In the genomic region with DNA sequence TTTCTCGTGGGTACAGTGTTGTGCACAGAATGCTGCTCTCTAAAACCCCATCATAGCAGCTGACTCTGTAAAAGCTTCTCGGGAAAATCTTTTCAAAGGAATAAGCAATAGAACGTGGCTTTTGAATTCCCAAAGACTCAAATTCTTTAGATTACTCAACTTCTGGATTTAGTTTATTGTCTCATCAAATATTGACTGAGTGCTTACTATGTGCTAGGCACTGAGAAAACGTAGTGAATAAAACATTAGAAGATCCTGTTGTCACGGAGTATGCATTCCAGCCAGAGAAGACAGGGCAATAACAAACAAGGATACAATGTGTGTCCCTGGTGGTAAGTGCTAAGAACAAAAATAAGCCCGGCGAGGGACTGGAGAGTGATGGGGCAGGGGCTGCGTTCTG, we compare ENCODE assay signal across 28 cellular contexts.
"Had no signal": no experiment of that assay in that cellular context is flagged by ENCODE, and none has a peak within 500 bp of the region (broad histone marks: within the 10 kb centered on the region; RNA-seq: fewer than 3 reads in every experiment).

No MANE protein-coding gene starts in this region.

- H3K27ac ChIP-seq: ovary, parathyroid adenoma, psoas muscle, stomach, thoracic aorta, thyroid gland, tibial nerve, upper lobe of left lung, vagina had no signal

- H3K27me3 ChIP-seq: ovary, thyroid gland, tibial nerve, upper lobe of left lung, vagina had no signal

- H3K9ac ChIP-seq: parathyroid adenoma had no signal

- H3K9me3 ChIP-seq: ovary, psoas muscle, stomach, thoracic aorta, thyroid gland, tibial nerve, upper lobe of left lung, vagina had no signal

- DNase-seq: naive thymus-derived CD8-positive, alpha-beta T cell; nephron progenitor cell; occipital lobe; ovary; posterior cingulate gyrus; psoas muscle; right cardiac atrium; small intestine; stimulated activated CD4-positive, alpha-beta T cell treated with anti-CD3 and anti-CD28 coated beads, Interleukin-15, amount 100 ng/mL, for 24 hours; stimulated activated CD4-positive, alpha-beta T cell treated with anti-CD3 and anti-CD28 coated beads, Interleukin-2, amount 100 ng/mL, for 24 hours; stimulated activated CD4-positive, alpha-beta T cell treated with anti-CD3 and anti-CD28 coated beads, Interleukin-2, amount 100 ng/mL, for 48 hours; stimulated activated CD4-positive, alpha-beta T cell treated with anti-CD3 and anti-CD28 coated beads, Interleukin-4, amount 100 ng/mL, for 24 hours; stimulated activated naive B cell treated with anti-CD40 and anti-IgM and Interleukin-4, amounts not matched to agents 10 μg/mL and 1 μg/mL and 100 μg/mL, for 72 hours; stimulated activated naive CD4-positive, alpha-beta T cell treated with Interleukin-2 at 50 U/mL for 16 hours; stomach; thyroid gland; trophoblast cell; upper lobe of left lung had no signal

- H3K4me1 ChIP-seq: parathyroid adenoma, psoas muscle, stomach, thyroid gland, upper lobe of left lung had no signal

- H3K79me2 ChIP-seq: parathyroid adenoma had no signal

- H3K27ac Mint-ChIP-seq: naive thymus-derived CD8-positive, alpha-beta T cell; natural killer cell treated with Interleukin-12 subunit alpha and Interleukin-12 subunit beta and Interleukin-15 and Interleukin-18, amount 100 ng/mL, for 72 hours; nephron progenitor cell; progenitor cell of endocrine pancreas; stimulated activated effector memory CD8-positive, alpha-beta T cell treated with anti-CD3 and anti-CD28 coated beads, Interleukin-12 subunit alpha, Interleukin-12 subunit beta, amount 100 ng/mL, for 72 hours; stimulated activated naive B cell treated with anti-CD40 and anti-IgM and Interleukin-4, amounts not matched to agents 10 μg/mL and 1 μg/mL and 100 μg/mL, for 72 hours; stimulated activated naive CD8-positive, alpha-beta T cell treated with anti-CD3 and anti-CD28 coated beads, Interleukin-15, Interleukin-2, amounts not matched to agents 100 ng/mL and 50 ng/mL, for 24 hours had no signal

- H3K4me3 ChIP-seq: ovary, psoas muscle, stomach, thoracic aorta, thyroid gland, tibial nerve, upper lobe of left lung, vagina had no signal

- H3K4me3 Mint-ChIP-seq: naive thymus-derived CD8-positive, alpha-beta T cell; natural killer cell treated with Interleukin-12 subunit alpha and Interleukin-12 subunit beta and Interleukin-15 and Interleukin-18, amount 100 ng/mL, for 72 hours; nephron progenitor cell; neural crest cell; stimulated activated effector memory CD8-positive, alpha-beta T cell treated with anti-CD3 and anti-CD28 coated beads, Interleukin-12 subunit alpha, Interleukin-12 subunit beta, amount 100 ng/mL, for 72 hours; stimulated activated naive B cell treated with anti-CD40 and anti-IgM and Interleukin-4, amounts not matched to agents 10 μg/mL and 1 μg/mL and 100 μg/mL, for 72 hours; stimulated activated naive CD8-positive, alpha-beta T cell treated with anti-CD3 and anti-CD28 coated beads, Interleukin-15, Interleukin-2, amounts not matched to agents 100 ng/mL and 50 ng/mL, for 24 hours had no signal

- ATAC-seq: naive thymus-derived CD8-positive, alpha-beta T cell; natural killer cell treated with Interleukin-12 subunit alpha and Interleukin-12 subunit beta and Interleukin-15 and Interleukin-18, amount 100 ng/mL, for 72 hours; psoas muscle; right cardiac atrium; sciatic nerve; stimulated activated effector memory CD8-positive, alpha-beta T cell treated with anti-CD3 and anti-CD28 coated beads, Interleukin-12 subunit alpha, Interleukin-12 subunit beta, amount 100 ng/mL, for 72 hours; stimulated activated naive B cell treated with anti-CD40 and anti-IgM and Interleukin-4, amounts not matched to agents 10 μg/mL and 1 μg/mL and 100 μg/mL, for 72 hours had no signal

- H3K4me1 Mint-ChIP-seq: nephron progenitor cell; stimulated activated effector memory CD8-positive, alpha-beta T cell treated with anti-CD3 and anti-CD28 coated beads, Interleukin-12 subunit alpha, Interleukin-12 subunit beta, amount 100 ng/mL, for 72 hours had no signal

- H2AFZ ChIP-seq: parathyroid adenoma had no signal

- FAIRE-seq: small intestine had no signal

- H3K9me3 Mint-ChIP-seq: naive thymus-derived CD8-positive, alpha-beta T cell; natural killer cell treated with Interleukin-12 subunit alpha and Interleukin-12 subunit beta and Interleukin-15 and Interleukin-18, amount 100 ng/mL, for 72 hours; nephron progenitor cell; neural crest cell; stimulated activated effector memory CD8-positive, alpha-beta T cell treated with anti-CD3 and anti-CD28 coated beads, Interleukin-12 subunit alpha, Interleukin-12 subunit beta, amount 100 ng/mL, for 72 hours; stimulated activated naive B cell treated with anti-CD40 and anti-IgM and Interleukin-4, amounts not matched to agents 10 μg/mL and 1 μg/mL and 100 μg/mL, for 72 hours; stimulated activated naive CD8-positive, alpha-beta T cell treated with anti-CD3 and anti-CD28 coated beads, Interleukin-15, Interleukin-2, amounts not matched to agents 100 ng/mL and 50 ng/mL, for 24 hours had no signal

- H3K36me3 Mint-ChIP-seq: natural killer cell treated with Interleukin-12 subunit alpha and Interleukin-12 subunit beta and Interleukin-15 and Interleukin-18, amount 100 ng/mL, for 72 hours; stimulated activated effector memory CD8-positive, alpha-beta T cell treated with anti-CD3 and anti-CD28 coated beads, Interleukin-12 subunit alpha, Interleukin-12 subunit beta, amount 100 ng/mL, for 72 hours had no signal

- H3K36me3 ChIP-seq: ovary, stomach, thoracic aorta, thyroid gland, tibial nerve, upper lobe of left lung, vagina had no signal
